ENCODE assay signal across 19 cellular contexts in the genomic region with DNA sequence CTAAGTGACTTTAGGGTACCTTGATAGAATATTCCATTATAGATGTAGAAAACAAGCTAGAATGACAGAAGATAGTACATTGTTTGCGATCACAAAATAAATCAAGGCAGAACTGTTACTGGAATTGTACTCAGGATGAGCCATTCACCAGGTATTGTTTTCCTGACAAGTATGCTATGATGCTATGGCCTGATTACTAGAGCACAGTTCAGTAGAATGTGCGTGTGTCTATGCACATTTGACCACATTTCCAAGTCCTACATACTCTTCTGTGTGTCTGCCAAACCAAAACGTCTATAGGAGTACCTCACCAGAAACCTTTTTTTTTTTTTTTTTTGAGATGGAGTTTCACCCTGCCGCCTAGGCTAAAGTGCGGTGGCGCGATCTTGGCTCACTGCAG.
"Had no signal": no experiment of that assay in that cellular context is flagged by ENCODE, and none has a peak within 500 bp of the region (broad histone marks: within the 10 kb centered on the region; RNA-seq: fewer than 3 reads in every experiment).

No MANE protein-coding gene starts in this region.

- H3K79me2 ChIP-seq: hepatocyte had no signal

- H3K9me3 ChIP-seq: left ventricle myocardium inferior, ovary, right atrium auricular region, right lobe of liver, suprapubic skin, thoracic aorta, tibial artery, vagina had no signal

- ATAC-seq: naive thymus-derived CD4-positive, alpha-beta T cell; natural killer cell treated with Interleukin-12 subunit alpha and Interleukin-12 subunit beta and Interleukin-15 and Interleukin-18, amount 100 ng/mL, for 72 hours; right lobe of liver; stimulated activated naive B cell treated with anti-CD40 and anti-IgM and Interleukin-4, amounts not matched to agents 10 μg/mL and 1 μg/mL and 100 μg/mL, for 72 hours; stimulated activated naive CD8-positive, alpha-beta T cell treated with anti-CD3 and anti-CD28 coated beads, Interleukin-15, Interleukin-2, amounts not matched to agents 100 U/mL and 50 U/mL, for 24 hours had no signal

- H3K4me3 ChIP-seq: hepatocyte, left ventricle myocardium inferior, lung, ovary, right atrium auricular region, right lobe of liver, smooth muscle cell, suprapubic skin, thoracic aorta, tibial artery, vagina had no signal

- H3K27me3 ChIP-seq: hepatocyte, ovary, right atrium auricular region, right lobe of liver, suprapubic skin, tibial artery, vagina had no signal

- DNase-seq: islet precursor cell; left ventricle myocardium inferior; mesendoderm; naive thymus-derived CD4-positive, alpha-beta T cell; ovary; right lobe of liver; stimulated activated CD4-positive, alpha-beta T cell treated with anti-CD3 and anti-CD28 coated beads, Interleukin-1b, Interleukin-23, amount 100 ng/mL, for 48 hours; stimulated activated CD4-positive, alpha-beta T cell treated with anti-CD3 and anti-CD28 coated beads, Interleukin-2, amount 100 ng/mL, for 48 hours; stimulated activated naive B cell treated with anti-CD40 and anti-IgM and Interleukin-4, amounts not matched to agents 10 μg/mL and 1 μg/mL and 100 μg/mL, for 72 hours; stimulated activated naive CD8-positive, alpha-beta T cell treated with anti-CD3 and anti-CD28 coated beads, Interleukin-15, Interleukin-2, amounts not matched to agents 100 U/mL and 50 U/mL, for 24 hours; tibial artery had no signal

- H2AFZ ChIP-seq: hepatocyte had no signal

- H3K4me1 ChIP-seq: left ventricle myocardium inferior, right atrium auricular region, right lobe of liver, tibial artery, vagina had no signal

- H3K27ac ChIP-seq: hepatocyte, left ventricle myocardium inferior, ovary, right atrium auricular region, right lobe of liver, suprapubic skin, thoracic aorta, tibial artery, vagina had no signal

- H3K36me3 ChIP-seq: left ventricle myocardium inferior, ovary, right atrium auricular region, right lobe of liver, suprapubic skin, thoracic aorta, tibial artery, vagina had no signal

- H3K4me2 ChIP-seq: hepatocyte, smooth muscle cell had no signal
